Comparison of ENCODE assay signal across 1 cellular context in the genomic region with DNA sequence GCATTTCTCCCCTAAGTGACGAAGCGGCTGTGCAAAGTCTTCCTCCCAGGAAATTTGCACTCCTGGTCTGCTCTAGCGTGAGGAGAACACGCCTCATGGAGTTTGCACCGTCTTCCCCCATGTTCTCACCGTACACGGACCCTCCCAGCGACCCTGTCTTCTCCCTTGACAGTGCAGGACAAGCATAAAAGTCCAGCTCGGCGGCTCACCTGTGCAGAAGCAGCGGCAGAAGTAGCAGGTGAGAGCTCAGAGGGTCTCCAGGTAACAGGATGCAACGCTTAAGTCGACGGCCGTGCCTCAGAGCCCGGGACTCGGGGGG.
A peak's percentile ranks its signal among the peaks of the same experiment; 100 is the strongest.
TF ChIP-seq lines count a peak whose summit lies in the region.

No MANE protein-coding gene starts in this region.

TF ChIP-seq in HepG2, 621 proteins besides CTCF, POLR2A, EP300 and RAD21 (continued from another document):
- TF ChIP-seq, protein P1, sequence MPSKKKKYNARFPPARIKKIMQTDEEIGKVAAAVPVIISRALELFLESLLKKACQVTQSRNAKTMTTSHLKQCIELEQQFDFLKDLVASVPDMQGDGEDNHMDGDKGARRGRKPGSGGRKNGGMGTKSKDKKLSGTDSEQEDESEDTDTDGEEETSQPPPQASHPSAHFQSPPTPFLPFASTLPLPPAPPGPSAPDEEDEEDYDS (CRISPR knock-in tag; IDR thresholded peaks at IDR 0.05) = no peak
- TF ChIP-seq, protein P2, sequence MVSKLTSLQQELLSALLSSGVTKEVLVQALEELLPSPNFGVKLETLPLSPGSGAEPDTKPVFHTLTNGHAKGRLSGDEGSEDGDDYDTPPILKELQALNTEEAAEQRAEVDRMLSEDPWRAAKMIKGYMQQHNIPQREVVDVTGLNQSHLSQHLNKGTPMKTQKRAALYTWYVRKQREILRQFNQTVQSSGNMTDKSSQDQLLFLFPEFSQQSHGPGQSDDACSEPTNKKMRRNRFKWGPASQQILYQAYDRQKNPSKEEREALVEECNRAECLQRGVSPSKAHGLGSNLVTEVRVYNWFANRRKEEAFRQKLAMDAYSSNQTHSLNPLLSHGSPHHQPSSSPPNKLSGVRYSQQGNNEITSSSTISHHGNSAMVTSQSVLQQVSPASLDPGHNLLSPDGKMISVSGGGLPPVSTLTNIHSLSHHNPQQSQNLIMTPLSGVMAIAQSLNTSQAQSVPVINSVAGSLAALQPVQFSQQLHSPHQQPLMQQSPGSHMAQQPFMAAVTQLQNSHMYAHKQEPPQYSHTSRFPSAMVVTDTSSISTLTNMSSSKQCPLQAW (CRISPR knock-in tag; IDR thresholded peaks at IDR 0.05) = 0 out of 2 replicates have a peak, but pooled peaks have one; percentile 19
- no peak for TF ChIP-seq ZNF138 (CRISPR knock-in tag; IDR thresholded peaks at IDR 0.05; ENCODE audit: low read depth)
- TF ChIP-seq ZNF230 (CRISPR knock-in tag; IDR thresholded peaks at IDR 0.05) = peak; percentile 13; the same call in 1 of the 2 replicates
- TF ChIP-seq, protein P3, sequence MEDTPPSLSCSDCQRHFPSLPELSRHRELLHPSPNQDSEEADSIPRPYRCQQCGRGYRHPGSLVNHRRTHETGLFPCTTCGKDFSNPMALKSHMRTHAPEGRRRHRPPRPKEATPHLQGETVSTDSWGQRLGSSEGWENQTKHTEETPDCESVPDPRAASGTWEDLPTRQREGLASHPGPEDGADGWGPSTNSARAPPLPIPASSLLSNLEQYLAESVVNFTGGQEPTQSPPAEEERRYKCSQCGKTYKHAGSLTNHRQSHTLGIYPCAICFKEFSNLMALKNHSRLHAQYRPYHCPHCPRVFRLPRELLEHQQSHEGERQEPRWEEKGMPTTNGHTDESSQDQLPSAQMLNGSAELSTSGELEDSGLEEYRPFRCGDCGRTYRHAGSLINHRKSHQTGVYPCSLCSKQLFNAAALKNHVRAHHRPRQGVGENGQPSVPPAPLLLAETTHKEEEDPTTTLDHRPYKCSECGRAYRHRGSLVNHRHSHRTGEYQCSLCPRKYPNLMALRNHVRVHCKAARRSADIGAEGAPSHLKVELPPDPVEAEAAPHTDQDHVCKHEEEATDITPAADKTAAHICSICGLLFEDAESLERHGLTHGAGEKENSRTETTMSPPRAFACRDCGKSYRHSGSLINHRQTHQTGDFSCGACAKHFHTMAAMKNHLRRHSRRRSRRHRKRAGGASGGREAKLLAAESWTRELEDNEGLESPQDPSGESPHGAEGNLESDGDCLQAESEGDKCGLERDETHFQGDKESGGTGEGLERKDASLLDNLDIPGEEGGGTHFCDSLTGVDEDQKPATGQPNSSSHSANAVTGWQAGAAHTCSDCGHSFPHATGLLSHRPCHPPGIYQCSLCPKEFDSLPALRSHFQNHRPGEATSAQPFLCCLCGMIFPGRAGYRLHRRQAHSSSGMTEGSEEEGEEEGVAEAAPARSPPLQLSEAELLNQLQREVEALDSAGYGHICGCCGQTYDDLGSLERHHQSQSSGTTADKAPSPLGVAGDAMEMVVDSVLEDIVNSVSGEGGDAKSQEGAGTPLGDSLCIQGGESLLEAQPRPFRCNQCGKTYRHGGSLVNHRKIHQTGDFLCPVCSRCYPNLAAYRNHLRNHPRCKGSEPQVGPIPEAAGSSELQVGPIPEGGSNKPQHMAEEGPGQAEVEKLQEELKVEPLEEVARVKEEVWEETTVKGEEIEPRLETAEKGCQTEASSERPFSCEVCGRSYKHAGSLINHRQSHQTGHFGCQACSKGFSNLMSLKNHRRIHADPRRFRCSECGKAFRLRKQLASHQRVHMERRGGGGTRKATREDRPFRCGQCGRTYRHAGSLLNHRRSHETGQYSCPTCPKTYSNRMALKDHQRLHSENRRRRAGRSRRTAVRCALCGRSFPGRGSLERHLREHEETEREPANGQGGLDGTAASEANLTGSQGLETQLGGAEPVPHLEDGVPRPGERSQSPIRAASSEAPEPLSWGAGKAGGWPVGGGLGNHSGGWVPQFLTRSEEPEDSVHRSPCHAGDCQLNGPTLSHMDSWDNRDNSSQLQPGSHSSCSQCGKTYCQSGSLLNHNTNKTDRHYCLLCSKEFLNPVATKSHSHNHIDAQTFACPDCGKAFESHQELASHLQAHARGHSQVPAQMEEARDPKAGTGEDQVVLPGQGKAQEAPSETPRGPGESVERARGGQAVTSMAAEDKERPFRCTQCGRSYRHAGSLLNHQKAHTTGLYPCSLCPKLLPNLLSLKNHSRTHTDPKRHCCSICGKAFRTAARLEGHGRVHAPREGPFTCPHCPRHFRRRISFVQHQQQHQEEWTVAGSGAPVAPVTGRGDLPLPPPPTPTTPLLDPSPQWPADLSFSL (CRISPR knock-in tag; IDR thresholded peaks at IDR 0.05) = peak; percentile 47; the same call in 1 of the 2 replicates
- no peak for TF ChIP-seq SETDB1 (CRISPR knock-in tag; IDR thresholded peaks at IDR 0.05; ENCODE audit: borderline replicate concordance)
- TF ChIP-seq ZNF709 (CRISPR knock-in tag; IDR thresholded peaks at IDR 0.05) = peak; percentile 64; the same call in 1 of the 2 replicates
- no peak for TF ChIP-seq HOXA7 (CRISPR knock-in tag; IDR thresholded peaks at IDR 0.05)
- no peak for TF ChIP-seq FOXA3 (CRISPR knock-in tag; IDR thresholded peaks at IDR 0.05)
- TF ChIP-seq, protein P4, sequence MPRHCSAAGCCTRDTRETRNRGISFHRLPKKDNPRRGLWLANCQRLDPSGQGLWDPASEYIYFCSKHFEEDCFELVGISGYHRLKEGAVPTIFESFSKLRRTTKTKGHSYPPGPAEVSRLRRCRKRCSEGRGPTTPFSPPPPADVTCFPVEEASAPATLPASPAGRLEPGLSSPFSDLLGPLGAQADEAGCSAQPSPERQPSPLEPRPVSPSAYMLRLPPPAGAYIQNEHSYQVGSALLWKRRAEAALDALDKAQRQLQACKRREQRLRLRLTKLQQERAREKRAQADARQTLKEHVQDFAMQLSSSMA (CRISPR knock-in tag; IDR thresholded peaks at IDR 0.05) = 0 out of 2 replicates have a peak, but pooled peaks have one; percentile 52
- no peak for TF ChIP-seq DMAP1 (CRISPR knock-in tag; IDR thresholded peaks at IDR 0.05)
- TF ChIP-seq ZFP37 (CRISPR knock-in tag; IDR thresholded peaks at IDR 0.05; ENCODE audit: borderline replicate concordance) = no peak
- TF ChIP-seq MAF1 (CRISPR knock-in tag; IDR thresholded peaks at IDR 0.05; ENCODE audit: borderline replicate concordance) = no peak
- TF ChIP-seq ZC3H13 (CRISPR knock-in tag; IDR thresholded peaks at IDR 0.05) = peak; percentile 29; the same call in 1 of the 2 replicates
- peak; percentile 78; the same call in 1 of the 2 replicates for TF ChIP-seq HES4 (CRISPR knock-in tag; IDR thresholded peaks at IDR 0.05; ENCODE audit: borderline replicate concordance)
- no peak for TF ChIP-seq PHF8 (CRISPR knock-in tag; IDR thresholded peaks at IDR 0.05)
- no peak; the same call in 1 of the 2 replicates for TF ChIP-seq ZMYM2 (CRISPR knock-in tag; IDR thresholded peaks at IDR 0.05)
- TF ChIP-seq, protein P5, sequence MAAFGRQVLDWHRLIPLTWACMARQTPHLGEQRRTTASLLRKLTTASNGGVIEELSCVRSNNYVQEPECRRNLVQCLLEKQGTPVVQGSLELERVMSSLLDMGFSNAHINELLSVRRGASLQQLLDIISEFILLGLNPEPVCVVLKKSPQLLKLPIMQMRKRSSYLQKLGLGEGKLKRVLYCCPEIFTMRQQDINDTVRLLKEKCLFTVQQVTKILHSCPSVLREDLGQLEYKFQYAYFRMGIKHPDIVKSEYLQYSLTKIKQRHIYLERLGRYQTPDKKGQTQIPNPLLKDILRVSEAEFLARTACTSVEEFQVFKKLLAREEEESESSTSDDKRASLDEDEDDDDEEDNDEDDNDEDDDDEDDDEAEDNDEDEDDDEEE (CRISPR knock-in tag; IDR thresholded peaks at IDR 0.05) = peak; percentile 72; the same call in 1 of the 2 replicates
- TF ChIP-seq ZBTB7B (CRISPR knock-in tag; IDR thresholded peaks at IDR 0.05) = 0 out of 2 replicates have a peak, but pooled peaks have one; percentile 6
- no peak for TF ChIP-seq ZNF274 (CRISPR knock-in tag; IDR thresholded peaks at IDR 0.05)
- TF ChIP-seq, protein P6, sequence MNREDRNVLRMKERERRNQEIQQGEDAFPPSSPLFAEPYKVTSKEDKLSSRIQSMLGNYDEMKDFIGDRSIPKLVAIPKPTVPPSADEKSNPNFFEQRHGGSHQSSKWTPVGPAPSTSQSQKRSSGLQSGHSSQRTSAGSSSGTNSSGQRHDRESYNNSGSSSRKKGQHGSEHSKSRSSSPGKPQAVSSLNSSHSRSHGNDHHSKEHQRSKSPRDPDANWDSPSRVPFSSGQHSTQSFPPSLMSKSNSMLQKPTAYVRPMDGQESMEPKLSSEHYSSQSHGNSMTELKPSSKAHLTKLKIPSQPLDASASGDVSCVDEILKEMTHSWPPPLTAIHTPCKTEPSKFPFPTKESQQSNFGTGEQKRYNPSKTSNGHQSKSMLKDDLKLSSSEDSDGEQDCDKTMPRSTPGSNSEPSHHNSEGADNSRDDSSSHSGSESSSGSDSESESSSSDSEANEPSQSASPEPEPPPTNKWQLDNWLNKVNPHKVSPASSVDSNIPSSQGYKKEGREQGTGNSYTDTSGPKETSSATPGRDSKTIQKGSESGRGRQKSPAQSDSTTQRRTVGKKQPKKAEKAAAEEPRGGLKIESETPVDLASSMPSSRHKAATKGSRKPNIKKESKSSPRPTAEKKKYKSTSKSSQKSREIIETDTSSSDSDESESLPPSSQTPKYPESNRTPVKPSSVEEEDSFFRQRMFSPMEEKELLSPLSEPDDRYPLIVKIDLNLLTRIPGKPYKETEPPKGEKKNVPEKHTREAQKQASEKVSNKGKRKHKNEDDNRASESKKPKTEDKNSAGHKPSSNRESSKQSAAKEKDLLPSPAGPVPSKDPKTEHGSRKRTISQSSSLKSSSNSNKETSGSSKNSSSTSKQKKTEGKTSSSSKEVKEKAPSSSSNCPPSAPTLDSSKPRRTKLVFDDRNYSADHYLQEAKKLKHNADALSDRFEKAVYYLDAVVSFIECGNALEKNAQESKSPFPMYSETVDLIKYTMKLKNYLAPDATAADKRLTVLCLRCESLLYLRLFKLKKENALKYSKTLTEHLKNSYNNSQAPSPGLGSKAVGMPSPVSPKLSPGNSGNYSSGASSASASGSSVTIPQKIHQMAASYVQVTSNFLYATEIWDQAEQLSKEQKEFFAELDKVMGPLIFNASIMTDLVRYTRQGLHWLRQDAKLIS (CRISPR knock-in tag; IDR thresholded peaks at IDR 0.05) = no peak
- no peak for TF ChIP-seq ZNF556 (CRISPR knock-in tag; IDR thresholded peaks at IDR 0.05; ENCODE audit: borderline replicate concordance)
- TF ChIP-seq, protein P7, sequence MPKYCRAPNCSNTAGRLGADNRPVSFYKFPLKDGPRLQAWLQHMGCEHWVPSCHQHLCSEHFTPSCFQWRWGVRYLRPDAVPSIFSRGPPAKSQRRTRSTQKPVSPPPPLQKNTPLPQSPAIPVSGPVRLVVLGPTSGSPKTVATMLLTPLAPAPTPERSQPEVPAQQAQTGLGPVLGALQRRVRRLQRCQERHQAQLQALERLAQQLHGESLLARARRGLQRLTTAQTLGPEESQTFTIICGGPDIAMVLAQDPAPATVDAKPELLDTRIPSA (CRISPR knock-in tag; IDR thresholded peaks at IDR 0.05; ENCODE audit: borderline replicate concordance) = no peak
- TF ChIP-seq ZNF430 (CRISPR knock-in tag; IDR thresholded peaks at IDR 0.05) = peak; percentile 54; the same call in 1 of the 2 replicates
- TF ChIP-seq NFE2L2 (IDR thresholded peaks at IDR 0.05; ENCODE audit: low read length) = no peak
- no peak for TF ChIP-seq ZNF746 (CRISPR knock-in tag; IDR thresholded peaks at IDR 0.05)
- TF ChIP-seq AKAP8 (CRISPR knock-in tag; IDR thresholded peaks at IDR 0.05) = no peak
- peak; percentile 76; the same call in 1 of the 2 replicates for TF ChIP-seq ZNF546 (CRISPR knock-in tag; conservative IDR thresholded peaks at IDR 0.05)
- TF ChIP-seq ZNF605 (CRISPR knock-in tag; IDR thresholded peaks at IDR 0.05) = peak; percentile 26; the same call in 1 of the 2 replicates
- TF ChIP-seq HMG20A (CRISPR knock-in tag; IDR thresholded peaks at IDR 0.05; ENCODE audit: borderline replicate concordance) = 0 out of 2 replicates have a peak, but pooled peaks have one; percentile 4
- TF ChIP-seq YEATS2 (CRISPR knock-in tag; IDR thresholded peaks at IDR 0.05; ENCODE audit: borderline replicate concordance) = no peak
- peak; percentile 65; the same call in 1 of the 2 replicates for TF ChIP-seq ZNF563 (CRISPR knock-in tag; IDR thresholded peaks at IDR 0.05)
- no peak for TF ChIP-seq ZNF136 (CRISPR knock-in tag; IDR thresholded peaks at IDR 0.05; ENCODE audit: low read depth)
